Comparison of ENCODE assay signal across 35 cellular contexts in genomic region chr9:8781447-8781846, GRCh38.
"Had no signal": no experiment of that assay in that cellular context is flagged by ENCODE, and none has a peak within 500 bp of the region (broad histone marks: within the 10 kb centered on the region; RNA-seq: fewer than 3 reads in every experiment).

No MANE protein-coding gene starts in this region.

- H3K9me3 Mint-ChIP-seq: activated CD4-positive, alpha-beta T cell treated with anti-CD3 and anti-CD28 coated beads, Interleukin-2, amount 10 ng/mL, durations not matched to agents 7 days and 5 days; activated naive CD4-positive, alpha-beta T cell treated with anti-CD3 and anti-CD28 coated beads, Interleukin-2, amount 50 U/mL, for 24 hours; activated naive CD8-positive, alpha-beta T cell treated with anti-CD3 and anti-CD28 coated beads, Interleukin-2, amount 10 ng/mL, durations not matched to agents 7 days and 5 days; activated T-cell treated with anti-CD3 and anti-CD28 coated beads, Interleukin-2, amount 50 U/mL, for 24 hours; activated T-helper 2 cell treated with anti-CD3 and anti-CD28 coated beads, Interferon-gamma antibody, Interleukin-2, Interleukin-4, amounts not matched to agents 10 μg/mL and 5 μg/mL and 100 μg/mL, durations not matched to agents 14 hours and 24 hours and 36 hours had no signal

- H3K27ac Mint-ChIP-seq: activated CD4-positive, alpha-beta T cell treated with anti-CD3 and anti-CD28 coated beads for 36 hours; activated CD4-positive, alpha-beta T cell treated with anti-CD3 and anti-CD28 coated beads, Interleukin-2, amount 10 ng/mL, durations not matched to agents 7 days and 5 days; activated CD8-positive, alpha-beta T cell treated with anti-CD3 and anti-CD28 coated beads, Interleukin-2, amount 10 ng/mL, durations not matched to agents 7 days and 5 days; activated naive CD4-positive, alpha-beta T cell treated with anti-CD3 and anti-CD28 coated beads, Interleukin-2, amount 50 U/mL, for 24 hours; activated naive CD8-positive, alpha-beta T cell treated with anti-CD3 and anti-CD28 coated beads, Interleukin-2, amount 10 ng/mL, durations not matched to agents 7 days and 5 days; activated T-cell treated with anti-CD3 and anti-CD28 coated beads, Interleukin-2, amount 50 U/mL, for 24 hours; activated T-helper 2 cell treated with anti-CD3 and anti-CD28 coated beads, Interferon-gamma antibody, Interleukin-2, Interleukin-4, amounts not matched to agents 10 μg/mL and 5 μg/mL and 100 μg/mL, durations not matched to agents 14 hours and 24 hours and 36 hours had no signal

- DNase-seq: activated CD4-positive, alpha-beta T cell treated with anti-CD3 and anti-CD28 coated beads for 36 hours; activated CD4-positive, alpha-beta T cell treated with anti-CD3 and anti-CD28 coated beads, Interleukin-2, amount 10 ng/mL, durations not matched to agents 7 days and 5 days; activated CD4-positive, alpha-beta T cell treated with anti-CD3 and anti-CD28 coated beads, Interleukin-2, amount 50 U/mL, for 48 hours; activated CD8-positive, alpha-beta T cell treated with anti-CD3 and anti-CD28 coated beads, Interleukin-2, amount 10 ng/mL, durations not matched to agents 7 days and 5 days; activated gamma-delta T cell; activated naive CD4-positive, alpha-beta T cell treated with Interleukin-2 at 50 U/mL for 16 hours; activated naive CD8-positive, alpha-beta T cell treated with anti-CD3 and anti-CD28 coated beads, Interleukin-2, amount 10 ng/mL, durations not matched to agents 7 days and 5 days; activated T-cell treated with anti-CD3 and anti-CD28 coated beads, Interleukin-2, amount 50 U/mL, for 24 hours; amygdala; Kasumi-1; KG1; MG63; MV-4-11; NCI-H1092 treated with DMSO at 0.1 percent for 48 hours; NCI-H1417; NCI-H146; NCI-H187; NCI-H2029 treated with DMSO at 0.1 percent for 48 hours; NCI-H2107; NCI-H2171; NCI-H510A; NCI-H526; NCI-H748 treated with DMSO at 0.1 percent for 48 hours; NK-92 treated with Interleukin-12 subunit alpha and Interleukin-12 subunit beta, amount 100 ng/mL, for 24 hours; PC-9; Right ventricle myocardium superior; SJCRH30; T1000 had no signal

- H3K36me3 ChIP-seq: ascending aorta, cardiac muscle cell, MG63, SJCRH30 had no signal

- H3K4me2 ChIP-seq: PC-9 had no signal

- H3K27ac ChIP-seq: ascending aorta, PC-9, RWPE1, SJCRH30, SK-N-MC had no signal

- H3K4me3 ChIP-seq: ascending aorta, cardiac muscle cell, MG63, PC-9, SJCRH30, SK-N-MC had no signal

- H3K4me3 Mint-ChIP-seq: activated CD4-positive, alpha-beta T cell treated with anti-CD3 and anti-CD28 coated beads for 36 hours; activated CD4-positive, alpha-beta T cell treated with anti-CD3 and anti-CD28 coated beads, Interleukin-2, amount 10 ng/mL, durations not matched to agents 7 days and 5 days; activated CD8-positive, alpha-beta T cell treated with anti-CD3 and anti-CD28 coated beads, Interleukin-2, amount 10 ng/mL, durations not matched to agents 7 days and 5 days; activated naive CD4-positive, alpha-beta T cell treated with anti-CD3 and anti-CD28 coated beads, Interleukin-2, amount 50 U/mL, for 24 hours; activated naive CD8-positive, alpha-beta T cell treated with anti-CD3 and anti-CD28 coated beads, Interleukin-2, amount 10 ng/mL, durations not matched to agents 7 days and 5 days; activated T-cell treated with anti-CD3 and anti-CD28 coated beads, Interleukin-2, amount 50 U/mL, for 24 hours had no signal

- H3K9me3 ChIP-seq: ascending aorta, MG63, SJCRH30 had no signal

- H3K27me3 Mint-ChIP-seq: activated CD4-positive, alpha-beta T cell treated with anti-CD3 and anti-CD28 coated beads for 36 hours; activated CD4-positive, alpha-beta T cell treated with anti-CD3 and anti-CD28 coated beads, Interleukin-2, amount 10 ng/mL, durations not matched to agents 7 days and 5 days; activated naive CD8-positive, alpha-beta T cell treated with anti-CD3 and anti-CD28 coated beads, Interleukin-2, amount 10 ng/mL, durations not matched to agents 7 days and 5 days; activated T-cell treated with anti-CD3 and anti-CD28 coated beads, Interleukin-2, amount 50 U/mL, for 24 hours had no signal

- H3K4me1 Mint-ChIP-seq: activated CD4-positive, alpha-beta T cell treated with anti-CD3 and anti-CD28 coated beads for 36 hours; activated CD4-positive, alpha-beta T cell treated with anti-CD3 and anti-CD28 coated beads, Interleukin-2, amount 10 ng/mL, durations not matched to agents 7 days and 5 days; activated naive CD4-positive, alpha-beta T cell treated with anti-CD3 and anti-CD28 coated beads, Interleukin-2, amount 50 U/mL, for 24 hours; activated naive CD8-positive, alpha-beta T cell treated with anti-CD3 and anti-CD28 coated beads, Interleukin-2, amount 10 ng/mL, durations not matched to agents 7 days and 5 days had no signal

- ATAC-seq: activated CD4-positive, alpha-beta T cell treated with anti-CD3 and anti-CD28 coated beads for 36 hours; activated CD4-positive, CD25-positive, alpha-beta regulatory T cell treated with anti-CD3 and anti-CD28 coated beads, Interleukin-2, amount 50 U/mL, for 24 hours; activated CD8-positive, alpha-beta T cell treated with anti-CD3 and anti-CD28 coated beads, Interleukin-2, amount 10 ng/mL, durations not matched to agents 7 days and 5 days had no signal

- H3K27me3 ChIP-seq: ascending aorta, cardiac muscle cell, MG63, SJCRH30 had no signal

- H2AFZ ChIP-seq: PC-9 had no signal

- H3K36me3 Mint-ChIP-seq: activated naive CD4-positive, alpha-beta T cell treated with anti-CD3 and anti-CD28 coated beads, Interleukin-2, amount 50 U/mL, for 24 hours; activated naive CD8-positive, alpha-beta T cell treated with anti-CD3 and anti-CD28 coated beads, Interleukin-2, amount 10 ng/mL, durations not matched to agents 7 days and 5 days had no signal
